ENCODE assay signal across 10 cellular contexts in genomic region chr17:40458001-40458791, GRCh38. TPM values are rescaled to one million over a fixed set of nuclear protein-coding genes. Genes with fewer than 3 reads are reported as not detected.
A peak's percentile ranks its signal among the peaks of the same experiment; 100 is the strongest.
DNase-seq lines count a peak whose midpoint lies in the region; ATAC-seq, FAIRE-seq and TF ChIP-seq lines count a peak whose summit lies in the region.
"Had no signal": no experiment of that assay in that cellular context is flagged by ENCODE, and none has a peak within 500 bp of the region (broad histone marks: within the 10 kb centered on the region; RNA-seq: fewer than 3 reads in every experiment).

No MANE protein-coding gene starts in this region.

- TF ChIP-seq EP300 in HepG2 (IDR thresholded peaks at IDR 0.05; ENCODE audit: low read depth in 2 of 2, low read length in 2 of 2) (no peak), HepG2 (CRISPR knock-in tag; IDR thresholded peaks at IDR 0.05; ENCODE audit: borderline replicate concordance) (no peak)

- ATAC-seq in Right ventricle myocardium inferior (peak; percentile 16), HepG2 (peak; percentile 17; the same call in 1 of the 3 replicates), psoas muscle (no peak)

- CTCF ChIA-PET in HepG2 (lab: Yijun Ruan, JAX; ENCODE audit: low intra/inter-chr PET ratio, low total read pairs), result no interaction called here

- no peak for TF ChIP-seq CTCF in HepG2 (CRISPR knock-in tag; IDR thresholded peaks at IDR 0.05)
- no peak for TF ChIP-seq CTCF in vagina (IDR thresholded peaks at IDR 0.05)
- no peak for TF ChIP-seq CTCF in psoas muscle (IDR thresholded peaks at IDR 0.05)

- BruUV-seq in HepG2 (replicated peaks; lab: Mats Ljungman, UMichigan), result no TSS peak

- POLR2A ChIA-PET in HepG2 (lab: Yijun Ruan, JAX), result no interaction called here

- no peak overlapping the region for H3K9ac ChIP-seq in HepG2 (ENCODE audit: insufficient read depth, low read depth, low read length)

- FAIRE-seq in HepG2 (lab: Jason Lieb, UNC), result no peak

- H4K20me1 ChIP-seq in HepG2 (ENCODE audit: insufficient read depth, low read length), result no peaks in the 10 kb centered on the region

- intact Hi-C loops in Right ventricle myocardium inferior (cut with DNase I), result no loop called here
- intact Hi-C loops in cardiac septum (cut with DNase I), result no loop called here
- intact Hi-C loops in HepG2 (cut with micrococcal nuclease; ENCODE audit: unreplicated experiment), result no loop called here
- intact Hi-C loops in vagina (cut with DNase I), result no loop called here
- intact Hi-C loops in psoas muscle (cut with DNase I), result no loop called here

- H3K27ac ChIP-seq in HepG2 (ENCODE audit: extremely low read length, insufficient read depth, low read length), result no peak overlapping the region
- H3K27ac ChIP-seq in vagina, result peak overlapping the region; percentile 80
- no peak overlapping the region for H3K27ac ChIP-seq in psoas muscle

- no peak overlapping the region for H3K4me2 ChIP-seq in HepG2 (ENCODE audit: low read depth, low read length)

- DNase-seq in Right ventricle myocardium inferior (ENCODE audit: missing footprints), result no peak
- DNase-seq in cardiac septum (ENCODE audit: low spot score), result no peak
- peak; percentile 87 for DNase-seq in dedifferentiated amniotic fluid mesenchymal stem cell (ENCODE audit: extremely low spot score)
- DNase-seq in HepG2 (ENCODE audit: low spot score), result peak; percentile 52
- DNase-seq in vagina (ENCODE audit: extremely low spot score in 2 of 2), result no peak
- no peak for DNase-seq in NK-92 treated with Interleukin-12 subunit alpha and Interleukin-12 subunit beta, amount 100 ng/mL, for 24 hours (lab: John Stamatoyannopoulos, UW)
- no peak for DNase-seq in psoas muscle
- no peak for DNase-seq in CD1c-positive myeloid dendritic cell (ENCODE audit: extremely low spot score)
- DNase-seq: activated CD4-positive, alpha-beta T cell treated with anti-CD3 and anti-CD28 coated beads, Interleukin-2, amount 50 U/mL, for 4 hours had no signal

- in situ Hi-C loops in HepG2 (cut with HindIII; ENCODE audit: extremely low pct_ligation_motif_present, low pct_unique_long_range_greater_than_20kb), result no loop called here

- H3K4me1 ChIP-seq in HepG2 (ENCODE audit: insufficient read depth, low read length) (peaks cover 41% of the 10 kb centered on the region), vagina (peaks cover 84% of the 10 kb centered on the region), psoas muscle (no peaks in the 10 kb centered on the region)

- 55% methylated on average over 16 of the region's 16 CpGs for WGBS in HepG2 (ENCODE audit: low lambda C conversion rate)
- 45 to 53% (median 47%) methylated on average over 16 of the region's 16 CpGs for WGBS in psoas muscle, 3 donors

- H3K4me3 ChIP-seq in HepG2 (replicated peaks in 1 of 3; ENCODE audit: insufficient read depth in 1 of 3, low read depth in 2 of 3, low read length in 3 of 3) (no peak overlapping the region), vagina (no peak overlapping the region), psoas muscle (no peak overlapping the region)

- H3K79me2 ChIP-seq in HepG2 (ENCODE audit: insufficient read depth, low read length), result no peaks in the 10 kb centered on the region

- H3K9me3 ChIP-seq in HepG2 (ENCODE audit: low read length), result no peaks in the 10 kb centered on the region
- H3K9me3 ChIP-seq in vagina, result no peaks in the 10 kb centered on the region
- no peaks in the 10 kb centered on the region for H3K9me3 ChIP-seq in psoas muscle

- peaks cover 0 to 9% of the 10 kb centered on the region in 2 experiments; a peak in 3 of 5 replicates for H3K36me3 ChIP-seq in HepG2 (replicated peaks in 1 of 2; ENCODE audit: control insufficient read depth in 1 of 2, insufficient read depth in 2 of 2, low read length in 2 of 2)
- peaks cover 14 to 40% of the 10 kb centered on the region in 2 donors for H3K36me3 ChIP-seq in vagina
- H3K36me3 ChIP-seq in psoas muscle (ENCODE audit: insufficient read depth in 1 of 2, low read depth in 1 of 2), result peaks cover 0 to 32% of the 10 kb centered on the region in 2 donors

- TF ChIP-seq POLR2A in HepG2 (IDR thresholded peaks at IDR 0.05; ENCODE audit: insufficient read depth in 1 of 2, low read depth in 2 of 2, low read length in 2 of 2) (no peak), vagina (IDR thresholded peaks at IDR 0.05) (peak in 1 of 2 donors; percentile 4)

- no peak for TF ChIP-seq RAD21 in HepG2 (CRISPR knock-in tag; IDR thresholded peaks at IDR 0.05)

- H2AFZ ChIP-seq in HepG2 (ENCODE audit: low read length), result no peak overlapping the region

- peaks cover 0 to 2% of the 10 kb centered on the region in 2 experiments; a peak in 2 of 5 replicates for H3K27me3 ChIP-seq in HepG2 (ENCODE audit: control insufficient read depth in 1 of 2, insufficient read depth in 2 of 2, low read length in 2 of 2)
- H3K27me3 ChIP-seq in vagina, result no peaks in the 10 kb centered on the region
- peaks cover 0 to 9% (median 0%) of the 10 kb centered on the region in 3 donors for H3K27me3 ChIP-seq in psoas muscle (ENCODE audit: insufficient read depth in 3 of 3, low read length in 2 of 3)

RNA-seq across cellular contexts. Expression of gene IGFBP4, which starts 14.9 kb away (rescaled TPM):
- total RNA-seq in Right ventricle myocardium inferior, result 228 TPM
- 164 TPM for total RNA-seq in cardiac septum
- total RNA-seq in HepG2 (2016; rRNA removed; fragmentation: Illumina TruSeq; extraction: Trizol), result 4.1 and 4.9 TPM in 2 replicates
- 3.4 and 4.0 TPM in 2 replicates for total RNA-seq in HepG2 (2016; cell fraction: cytosol; rRNA removed; fragmentation: Illumina TruSeq; extraction: Trizol; ENCODE audit: low read depth)
- total RNA-seq in HepG2 (2016; cell fraction: insoluble cytoplasmic fraction; rRNA removed; fragmentation: Illumina TruSeq; extraction: Trizol), result 3.5 and 4.8 TPM in 2 replicates
- 10.9 and 13.2 TPM in 2 replicates for total RNA-seq in HepG2 (2016; cell fraction: membrane; rRNA removed; fragmentation: Illumina TruSeq; extraction: Trizol)
- 10.1 and 10.9 TPM in 2 replicates for total RNA-seq in HepG2 (2016; cell fraction: nucleus; rRNA removed; fragmentation: Illumina TruSeq; extraction: Trizol)
- 43.6 and 49.0 TPM in 2 replicates for polyA plus RNA-seq in HepG2 (2011; rRNA removed)
- polyA plus RNA-seq in HepG2 (2011; cell fraction: cytosol; rRNA removed), result 42.1 and 55.6 TPM in 2 replicates
- 26.0 and 26.1 TPM in 2 replicates for polyA plus RNA-seq in HepG2 (2011; cell fraction: nucleus; rRNA removed)
- 23.1 and 40.9 TPM in 2 replicates for polyA plus RNA-seq in HepG2 (2012)
- polyA plus RNA-seq in HepG2 (2016; cell fraction: cytosol; fragmentation: Illumina TruSeq; extraction: Trizol; ENCODE audit: low read depth), result 11.4 and 15.1 TPM in 2 replicates
- polyA plus RNA-seq in HepG2 (2016; cell fraction: insoluble cytoplasmic fraction; fragmentation: Illumina TruSeq; extraction: Trizol; ENCODE audit: low read depth), result 10.4 and 12.4 TPM in 2 replicates
- 18.8 and 25.1 TPM in 2 replicates for polyA plus RNA-seq in HepG2 (2016; cell fraction: membrane; fragmentation: Illumina TruSeq; extraction: Trizol; ENCODE audit: low read depth)
- polyA plus RNA-seq in HepG2 (2016; cell fraction: nucleus; fragmentation: Illumina TruSeq; extraction: Trizol; ENCODE audit: insufficient read depth, low read depth), result 24.8 and 29.0 TPM in 2 replicates
- 0.19 and 99.5 TPM in 2 replicates for polyA minus RNA-seq in HepG2 (2011; rRNA and poly(A)+ RNA removed; ENCODE audit: low replicate concordance)
- polyA minus RNA-seq in HepG2 (2011; cell fraction: cytosol; rRNA and poly(A)+ RNA removed), result 36.8 and 40.1 TPM in 2 replicates
- polyA minus RNA-seq in HepG2 (2011; cell fraction: nucleus; rRNA and poly(A)+ RNA removed), result 12.3 and 12.9 TPM in 2 replicates
- total RNA-seq in vagina, result 700 TPM
- 100 to 1,000 TPM in 2 of 4 donors, 10 to 100 TPM in 2; 64.8 to 106 (median 87.9) TPM for total RNA-seq in psoas muscle
- polyA plus RNA-seq in psoas muscle, result 10 to 100 TPM; 44.2 to 65.1 (median 49.0) TPM

RNA-seq across cellular contexts. Expression of gene TOP2A, which starts 40.5 kb away (rescaled TPM):
- total RNA-seq in Right ventricle myocardium inferior (3.0 TPM), cardiac septum (0.51 TPM), HepG2 (2016; rRNA removed; fragmentation: Illumina TruSeq; extraction: Trizol) (327 and 614 TPM in 2 replicates), vagina (16.9 TPM), psoas muscle (under 1 TPM; 0.15 to 0.84 (median 0.46) TPM)
- 35.7 and 38.5 TPM in 2 replicates for total RNA-seq in HepG2 (2016; cell fraction: cytosol; rRNA removed; fragmentation: Illumina TruSeq; extraction: Trizol; ENCODE audit: low read depth)
- 330 and 598 TPM in 2 replicates for total RNA-seq in HepG2 (2016; cell fraction: insoluble cytoplasmic fraction; rRNA removed; fragmentation: Illumina TruSeq; extraction: Trizol)
- total RNA-seq in HepG2 (2016; cell fraction: membrane; rRNA removed; fragmentation: Illumina TruSeq; extraction: Trizol), result 112 and 128 TPM in 2 replicates
- total RNA-seq in HepG2 (2016; cell fraction: nucleus; rRNA removed; fragmentation: Illumina TruSeq; extraction: Trizol), result 262 and 265 TPM in 2 replicates
- polyA plus RNA-seq in HepG2 (2011; rRNA removed) (52.7 and 108 TPM in 2 replicates), psoas muscle (under 1 TPM in 2 of 3 donors, not detected in 1; 0.14 to 0.18 TPM)
- polyA plus RNA-seq in HepG2 (2011; cell fraction: cytosol; rRNA removed), result 35.8 and 39.5 TPM in 2 replicates
- 38.5 and 46.3 TPM in 2 replicates for polyA plus RNA-seq in HepG2 (2011; cell fraction: nucleus; rRNA removed)
- polyA plus RNA-seq in HepG2 (2012), result 78.9 and 178 TPM in 2 replicates
- 13.7 and 16.7 TPM in 2 replicates for polyA plus RNA-seq in HepG2 (2016; cell fraction: cytosol; fragmentation: Illumina TruSeq; extraction: Trizol; ENCODE audit: low read depth)
- polyA plus RNA-seq in HepG2 (2016; cell fraction: insoluble cytoplasmic fraction; fragmentation: Illumina TruSeq; extraction: Trizol; ENCODE audit: low read depth), result 406 and 447 TPM in 2 replicates
- polyA plus RNA-seq in HepG2 (2016; cell fraction: membrane; fragmentation: Illumina TruSeq; extraction: Trizol; ENCODE audit: low read depth), result 56.7 and 60.4 TPM in 2 replicates
- polyA plus RNA-seq in HepG2 (2016; cell fraction: nucleus; fragmentation: Illumina TruSeq; extraction: Trizol; ENCODE audit: insufficient read depth, low read depth), result 324 and 347 TPM in 2 replicates
- polyA minus RNA-seq in HepG2 (2011; rRNA and poly(A)+ RNA removed; ENCODE audit: low replicate concordance), result 29.3 and 72.8 TPM in 2 replicates
- 58.4 and 82.8 TPM in 2 replicates for polyA minus RNA-seq in HepG2 (2011; cell fraction: cytosol; rRNA and poly(A)+ RNA removed)
- 83.2 and 96.0 TPM in 2 replicates for polyA minus RNA-seq in HepG2 (2011; cell fraction: nucleus; rRNA and poly(A)+ RNA removed)

RNA-seq across cellular contexts. Expression of gene TNS4, which starts 43.2 kb away (rescaled TPM):
- total RNA-seq in Right ventricle myocardium inferior, result not detected
- total RNA-seq in cardiac septum, result not detected
- total RNA-seq in HepG2 (2016; rRNA removed; fragmentation: Illumina TruSeq; extraction: Trizol), result 0.58 TPM in 2 replicates
- 0.18 and 0.20 TPM in 2 replicates for total RNA-seq in HepG2 (2016; cell fraction: cytosol; rRNA removed; fragmentation: Illumina TruSeq; extraction: Trizol; ENCODE audit: low read depth)
- total RNA-seq in HepG2 (2016; cell fraction: insoluble cytoplasmic fraction; rRNA removed; fragmentation: Illumina TruSeq; extraction: Trizol), result 0.32 and 0.51 TPM in 2 replicates
- total RNA-seq in HepG2 (2016; cell fraction: membrane; rRNA removed; fragmentation: Illumina TruSeq; extraction: Trizol), result 0.31 and 0.38 TPM in 2 replicates
- total RNA-seq in HepG2 (2016; cell fraction: nucleus; rRNA removed; fragmentation: Illumina TruSeq; extraction: Trizol), result 0.37 and 1.3 TPM in 2 replicates
- polyA plus RNA-seq in HepG2 (2011; rRNA removed), result 1.7 and 2.1 TPM in 2 replicates
- 0.69 and 1.3 TPM in 2 replicates for polyA plus RNA-seq in HepG2 (2011; cell fraction: cytosol; rRNA removed)
- 7.1 and 10.8 TPM in 2 replicates for polyA plus RNA-seq in HepG2 (2011; cell fraction: nucleus; rRNA removed)
- polyA plus RNA-seq in HepG2 (2012), result 0.37 and 0.42 TPM in 2 replicates
- polyA plus RNA-seq in HepG2 (2016; cell fraction: cytosol; fragmentation: Illumina TruSeq; extraction: Trizol; ENCODE audit: low read depth), result 0.20 and 0.22 TPM in 2 replicates
- polyA plus RNA-seq in HepG2 (2016; cell fraction: insoluble cytoplasmic fraction; fragmentation: Illumina TruSeq; extraction: Trizol; ENCODE audit: low read depth), result 1.3 and 2.3 TPM in 2 replicates
- polyA plus RNA-seq in HepG2 (2016; cell fraction: membrane; fragmentation: Illumina TruSeq; extraction: Trizol; ENCODE audit: low read depth), result 0.34 and 0.72 TPM in 2 replicates
- polyA plus RNA-seq in HepG2 (2016; cell fraction: nucleus; fragmentation: Illumina TruSeq; extraction: Trizol; ENCODE audit: insufficient read depth, low read depth), result 4.4 and 6.8 TPM in 2 replicates
- polyA minus RNA-seq in HepG2 (2011; rRNA and poly(A)+ RNA removed; ENCODE audit: low replicate concordance), result 7.4 and 24.1 TPM in 2 replicates
- 2.6 and 3.7 TPM in 2 replicates for polyA minus RNA-seq in HepG2 (2011; cell fraction: cytosol; rRNA and poly(A)+ RNA removed)
- 4.0 and 6.1 TPM in 2 replicates for polyA minus RNA-seq in HepG2 (2011; cell fraction: nucleus; rRNA and poly(A)+ RNA removed)
- 296 TPM for total RNA-seq in vagina
- total RNA-seq in psoas muscle, result under 1 TPM in 1 of 4 donors, not detected in 3; 0.06 TPM
- polyA plus RNA-seq in psoas muscle, result under 1 TPM in 1 of 3 donors, not detected in 2; 0.04 TPM
- polyA plus RNA-seq: CD14-positive monocyte had no signal

Comparison
In these comparisons a context has a peak if more than half of its experiments do, and no peak if none do; other contexts are left out.
1. ATAC-seq: peak in Right ventricle myocardium inferior (single experiment) and HepG2 (single experiment); none in psoas muscle (0 of 4).
2. DNase-seq: peak in dedifferentiated amniotic fluid mesenchymal stem cell (single experiment) and HepG2 (single experiment); none in Right ventricle myocardium inferior (single experiment), cardiac septum (single experiment), vagina (0 of 2), NK-92 treated with Interleukin-12 subunit alpha and Interleukin-12 subunit beta, amount 100 ng/mL, for 24 hours (single experiment), psoas muscle (0 of 2) and CD1c-positive myeloid dendritic cell (single experiment).
3. RNA of gene IGFBP4, which starts 14.9 kb away (total RNA-seq): 700 TPM in vagina (single experiment), 228 TPM in Right ventricle myocardium inferior (single experiment), 164 TPM in cardiac septum (single experiment) and 64.8 to 106 TPM in psoas muscle; 3.4 to 13.2 TPM in HepG2; every median in the first group is over 4 times any median in the second.
4. RNA of gene TNS4, which starts 43.2 kb away (total RNA-seq): 296 TPM in vagina (single experiment); 0.18 to 1.3 TPM in HepG2, not detected in Right ventricle myocardium inferior (single experiment), 0.06 TPM in psoas muscle and not detected in cardiac septum (single experiment); every median in the first group is over 100 times any median in the second.